Comparison of ENCODE assay signal across 18 cellular contexts in the genomic region with DNA sequence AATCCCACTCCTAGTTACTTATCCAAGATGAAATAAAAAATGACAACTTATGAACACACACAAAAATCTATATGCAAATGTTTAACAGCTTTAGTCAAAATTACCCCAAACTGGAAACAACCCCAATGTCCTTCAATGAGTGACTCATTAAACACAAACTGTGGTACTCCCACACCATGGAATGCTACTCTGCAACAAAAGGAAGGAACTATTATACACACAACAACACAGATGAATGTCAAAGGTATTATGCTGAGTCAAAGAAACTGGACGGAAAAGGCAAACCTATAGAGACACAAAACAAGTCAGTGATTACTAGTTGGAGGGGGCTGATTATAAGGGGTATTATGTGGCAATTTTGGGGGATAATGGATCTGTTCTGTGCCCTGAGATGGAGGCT.
"Had no signal": no experiment of that assay in that cellular context is flagged by ENCODE, and none has a peak within 500 bp of the region (broad histone marks: within the 10 kb centered on the region; RNA-seq: fewer than 3 reads in every experiment).

No MANE protein-coding gene starts in this region.

- H3K27ac Mint-ChIP-seq: activated naive CD4-positive, alpha-beta T cell treated with anti-CD3 and anti-CD28 coated beads, Interleukin-2, amount 10 ng/mL, durations not matched to agents 7 days and 5 days; activated T-helper 17 cell treated with anti-CD3 and anti-CD28 coated beads, Interleukin-2, amount 50 U/mL, for 72 hours; T-helper 2 cell treated with Interferon-gamma antibody and Interleukin-4, amounts not matched to agents 5 μg/mL and 100 μg/mL, for 36 hours had no signal

- FAIRE-seq: small intestine had no signal

- ATAC-seq: activated CD4-positive, CD25-positive, alpha-beta regulatory T cell treated with anti-CD3 and anti-CD28 coated beads, Interleukin-2, amount 50 U/mL, for 24 hours; activated T-helper 17 cell treated with anti-CD3 and anti-CD28 coated beads, Interleukin-2, amount 50 U/mL, for 72 hours; left ventricle myocardium superior; natural killer cell treated with Interleukin-12 subunit alpha and Interleukin-12 subunit beta and Interleukin-15 and Interleukin-18, amount 100 ng/mL, for 72 hours; stimulated activated naive CD8-positive, alpha-beta T cell treated with anti-CD3 and anti-CD28 coated beads, Interleukin-15, Interleukin-2, amounts not matched to agents 100 U/mL and 50 U/mL, for 24 hours had no signal

- H3K27ac ChIP-seq: epithelial cell of prostate, hepatocyte, right atrium auricular region, suprapubic skin had no signal

- H3K36me3 Mint-ChIP-seq: natural killer cell treated with Interleukin-12 subunit alpha and Interleukin-12 subunit beta and Interleukin-15 and Interleukin-18, amount 100 ng/mL, for 72 hours had no signal

- H3K27me3 Mint-ChIP-seq: activated naive CD4-positive, alpha-beta T cell treated with anti-CD3 and anti-CD28 coated beads, Interleukin-2, amount 10 ng/mL, durations not matched to agents 7 days and 5 days; activated T-helper 17 cell treated with anti-CD3 and anti-CD28 coated beads, Interleukin-2, amount 50 U/mL, for 72 hours; central memory CD8-positive, alpha-beta T cell; natural killer cell treated with Interleukin-12 subunit alpha and Interleukin-12 subunit beta and Interleukin-15 and Interleukin-18, amount 100 ng/mL, for 72 hours had no signal

- H3K4me3 Mint-ChIP-seq: activated naive CD4-positive, alpha-beta T cell treated with anti-CD3 and anti-CD28 coated beads, Interleukin-2, amount 10 ng/mL, durations not matched to agents 7 days and 5 days; activated T-helper 17 cell treated with anti-CD3 and anti-CD28 coated beads, Interleukin-2, amount 50 U/mL, for 72 hours; central memory CD8-positive, alpha-beta T cell; natural killer cell treated with Interleukin-12 subunit alpha and Interleukin-12 subunit beta and Interleukin-15 and Interleukin-18, amount 100 ng/mL, for 72 hours; T-helper 2 cell treated with Interferon-gamma antibody and Interleukin-4, amounts not matched to agents 5 μg/mL and 100 μg/mL, for 36 hours had no signal

- H3K4me1 Mint-ChIP-seq: activated naive CD4-positive, alpha-beta T cell treated with anti-CD3 and anti-CD28 coated beads, Interleukin-2, amount 10 ng/mL, durations not matched to agents 7 days and 5 days; activated T-helper 17 cell treated with anti-CD3 and anti-CD28 coated beads, Interleukin-2, amount 50 U/mL, for 72 hours; central memory CD8-positive, alpha-beta T cell had no signal

- DNase-seq: activated CD4-positive, alpha-beta T cell treated with anti-CD3 and anti-CD28 coated beads, Interleukin-2, amount 50 U/mL, for 1 hour; activated CD8-positive, alpha-beta memory T cell treated with anti-CD3 and anti-CD28 coated beads for 24 hours; activated naive CD4-positive, alpha-beta T cell treated with anti-CD3 and anti-CD28 coated beads, Interleukin-2, amount 10 ng/mL, durations not matched to agents 7 days and 5 days; cortex of kidney; effector memory CD4-positive, alpha-beta T cell; left ventricle myocardium superior; small intestine; stimulated activated naive CD8-positive, alpha-beta T cell treated with anti-CD3 and anti-CD28 coated beads, Interleukin-15, Interleukin-2, amounts not matched to agents 100 U/mL and 50 U/mL, for 24 hours; SW 1271 had no signal

- H3K9me3 ChIP-seq: suprapubic skin had no signal

- H3K4me1 ChIP-seq: right atrium auricular region, suprapubic skin had no signal

- H3K9me3 Mint-ChIP-seq: activated naive CD4-positive, alpha-beta T cell treated with anti-CD3 and anti-CD28 coated beads, Interleukin-2, amount 10 ng/mL, durations not matched to agents 7 days and 5 days; activated T-helper 17 cell treated with anti-CD3 and anti-CD28 coated beads, Interleukin-2, amount 50 U/mL, for 72 hours; central memory CD8-positive, alpha-beta T cell; natural killer cell treated with Interleukin-12 subunit alpha and Interleukin-12 subunit beta and Interleukin-15 and Interleukin-18, amount 100 ng/mL, for 72 hours; T-helper 2 cell treated with Interferon-gamma antibody and Interleukin-4, amounts not matched to agents 5 μg/mL and 100 μg/mL, for 36 hours had no signal

- H3K4me3 ChIP-seq: hepatocyte, right atrium auricular region, suprapubic skin had no signal

- H3K27me3 ChIP-seq: hepatocyte, right atrium auricular region, suprapubic skin had no signal
